Comparison of ENCODE assay signal across 8 cellular contexts in the genomic region with DNA sequence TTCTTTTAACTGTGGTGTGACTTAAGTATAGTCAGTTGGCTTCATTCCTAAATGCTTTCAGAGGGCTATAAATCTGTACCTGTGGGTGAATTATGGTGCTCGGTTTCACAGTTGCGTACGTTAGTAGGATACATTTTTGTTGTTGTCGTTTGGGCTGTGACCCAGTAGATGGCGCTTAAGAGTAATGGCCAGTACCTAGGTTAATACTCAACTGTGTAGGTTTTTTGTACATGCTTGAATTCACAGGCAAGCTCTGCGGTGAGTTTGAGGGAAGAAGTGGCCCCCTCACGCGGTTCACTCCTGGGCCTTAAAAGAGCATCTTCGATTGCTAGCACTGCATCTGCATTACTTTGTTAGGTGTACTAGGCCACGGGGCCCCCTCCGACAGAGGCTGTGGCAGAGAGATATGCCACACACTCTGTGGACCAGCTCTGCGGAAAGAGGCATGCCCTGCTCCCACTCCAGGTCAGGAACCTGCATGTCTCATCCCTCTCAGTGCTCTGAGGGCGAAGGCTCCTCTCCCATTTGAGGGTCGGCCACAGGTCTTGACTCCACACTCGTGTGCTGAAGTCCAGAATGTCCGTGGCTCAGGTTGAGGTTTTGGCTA.
DNase-seq lines count a peak whose midpoint lies in the region; ATAC-seq and TF ChIP-seq lines count a peak whose summit lies in the region.
"Not testable (repeated sequence)": the region's sequence is repeated elsewhere in the genome, so short reads cannot be mapped to it uniquely, and the experiment has no call there.

No MANE protein-coding gene starts in this region.

- H3K36me3 ChIP-seq in DND-41 (ENCODE audit: insufficient read depth, low read length); RWPE2 (ENCODE audit: low read depth); upper lobe of right lung: not testable (repeated sequence)

- H3K9me3 ChIP-seq in DND-41 (ENCODE audit: insufficient read depth, low read length, severe bottlenecking); RWPE2 (ENCODE audit: severe bottlenecking); upper lobe of right lung: not testable (repeated sequence)

- DNase-seq in DND-41; RWPE2 (ENCODE audit: low spot score); left lobe of liver (ENCODE audit: low spot score); upper lobe of right lung: not testable (repeated sequence)

- H3K4me3 ChIP-seq in DND-41 (ENCODE audit: low read depth in 1 of 2, low read length in 2 of 2); RWPE2 (ENCODE audit: severe bottlenecking); upper lobe of right lung: not testable (repeated sequence)

- H3K4me1 ChIP-seq in DND-41 (ENCODE audit: insufficient read depth, low read length); RWPE2 (ENCODE audit: insufficient read depth, poor library complexity, severe bottlenecking); upper lobe of right lung: not testable (repeated sequence)

- ATAC-seq in DND-41 (ENCODE audit: insufficient read depth, low read depth) (peak; percentile 61), GM21381 (IDR thresholded peaks at IDR 0.05; ENCODE audit: unreplicated experiment) (peak; percentile 85), HG02588 (IDR thresholded peaks at IDR 0.05; ENCODE audit: unreplicated experiment) (peak; percentile 97), HG02798 (IDR thresholded peaks at IDR 0.05; ENCODE audit: poor library complexity, unreplicated experiment) (peak; percentile 86), HG02981 (IDR thresholded peaks at IDR 0.05; ENCODE audit: unreplicated experiment) (peak; percentile 75), RWPE2 (ENCODE audit: low read depth) (peak; percentile 52; the same call in 2 of the 3 replicates), left lobe of liver (peak; percentile 89), upper lobe of right lung (peak; percentile 61)

- intact Hi-C loops in upper lobe of right lung (cut with DNase I) = not testable (repeated sequence)

- H3K4me2 ChIP-seq in DND-41 (ENCODE audit: insufficient read depth, low read length) = not testable (repeated sequence)

- not testable (repeated sequence) for H3K27me3 ChIP-seq in DND-41 (ENCODE audit: insufficient read depth, low read length, poor library complexity); RWPE2 (ENCODE audit: insufficient read depth, poor library complexity, severe bottlenecking); upper lobe of right lung

- not testable (repeated sequence) for H2AFZ ChIP-seq in DND-41 (ENCODE audit: low read depth, low read length)

- not testable (repeated sequence) for TF ChIP-seq CTCF in DND-41 (IDR thresholded peaks at IDR 0.05; ENCODE audit: borderline replicate concordance, extremely low read depth, low read length, poor library complexity, severe bottlenecking); RWPE2 (IDR thresholded peaks at IDR 0.05; ENCODE audit: poor library complexity, severe bottlenecking); upper lobe of right lung (IDR thresholded peaks at IDR 0.05)

- not testable (repeated sequence) for H3K79me2 ChIP-seq in DND-41 (ENCODE audit: insufficient read depth, low read length)

- H3K27ac ChIP-seq in DND-41 (ENCODE audit: low read length); RWPE2 (ENCODE audit: poor library complexity, severe bottlenecking); upper lobe of right lung: not testable (repeated sequence)

- not testable (repeated sequence) for H4K20me1 ChIP-seq in DND-41 (ENCODE audit: insufficient read depth, low read length)

- not testable (repeated sequence) for H3K9ac ChIP-seq in DND-41 (ENCODE audit: low read depth, low read length)
